ENCODE assay signal across 22 cellular contexts in the genomic region with DNA sequence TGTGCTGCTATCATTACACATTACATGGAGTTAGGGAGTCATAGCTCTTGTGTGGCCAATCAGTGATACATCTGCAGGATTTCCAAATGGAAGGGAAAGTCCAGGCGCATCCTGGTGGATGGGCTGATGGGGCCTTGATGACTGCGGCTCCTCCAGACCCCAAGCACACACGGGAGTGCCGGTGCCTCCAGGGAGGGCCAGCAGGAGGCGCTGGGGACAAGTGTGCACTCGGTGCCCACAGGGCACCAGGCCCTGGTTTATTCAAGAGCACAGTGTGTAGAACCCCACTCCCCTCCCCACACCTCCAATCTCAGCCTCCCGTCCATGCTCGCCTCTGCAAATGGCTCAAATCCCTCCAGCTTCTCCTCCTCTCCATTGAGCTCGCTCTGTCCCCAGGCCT.
"Had no signal": no experiment of that assay in that cellular context is flagged by ENCODE, and none has a peak within 500 bp of the region (broad histone marks: within the 10 kb centered on the region; RNA-seq: fewer than 3 reads in every experiment).

No MANE protein-coding gene starts in this region.

- H3K4me3 ChIP-seq: lung, prostate gland, right atrium auricular region had no signal

- H3K36me3 Mint-ChIP-seq: activated naive CD4-positive, alpha-beta T cell treated with anti-CD3 and anti-CD28 coated beads, Interleukin-2, amount 10 ng/mL, durations not matched to agents 7 days and 5 days; brain had no signal

- H3K9me3 ChIP-seq: prostate gland, right atrium auricular region had no signal

- H3K4me1 Mint-ChIP-seq: nephron progenitor cell had no signal

- H3K27ac ChIP-seq: prostate gland, right atrium auricular region had no signal

- H3K4me3 Mint-ChIP-seq: activated naive CD4-positive, alpha-beta T cell treated with anti-CD3 and anti-CD28 coated beads, Interleukin-2, amount 10 ng/mL, durations not matched to agents 7 days and 5 days; activated naive CD8-positive, alpha-beta T cell treated with anti-CD3 and anti-CD28 coated beads, Interleukin-2, amount 50 U/mL, for 24 hours; brain; nephron progenitor cell; stimulated activated naive CD8-positive, alpha-beta T cell treated with anti-CD3 and anti-CD28 coated beads, Interleukin-15, Interleukin-2, amounts not matched to agents 100 ng/mL and 50 ng/mL, for 24 hours had no signal

- ATAC-seq: activated CD4-positive, CD25-positive, alpha-beta regulatory T cell treated with anti-CD3 and anti-CD28 coated beads, Interleukin-2, amount 50 U/mL, for 24 hours; activated naive CD8-positive, alpha-beta T cell treated with anti-CD3 and anti-CD28 coated beads, Interleukin-2, amount 50 U/mL, for 24 hours had no signal

- H3K36me3 ChIP-seq: prostate gland, right atrium auricular region had no signal

- H3K27ac Mint-ChIP-seq: activated naive CD8-positive, alpha-beta T cell treated with anti-CD3 and anti-CD28 coated beads, Interleukin-2, amount 50 U/mL, for 24 hours; nephron progenitor cell; stimulated activated naive CD8-positive, alpha-beta T cell treated with anti-CD3 and anti-CD28 coated beads, Interleukin-15, Interleukin-2, amounts not matched to agents 100 ng/mL and 50 ng/mL, for 24 hours had no signal

- DNase-seq: activated CD8-positive, alpha-beta memory T cell treated with anti-CD3 and anti-CD28 coated beads for 24 hours; activated CD8-positive, alpha-beta memory T cell treated with anti-CD3 and anti-CD28 coated beads, Interleukin-2, amount 50 U/mL, for 48 hours; activated effector memory CD4-positive, alpha-beta T cell treated with Interleukin-2 at 50 U/mL for 16 hours; activated naive CD4-positive, alpha-beta T cell treated with anti-CD3 and anti-CD28 coated beads, Interleukin-2, amount 10 ng/mL, durations not matched to agents 7 days and 5 days; activated naive CD8-positive, alpha-beta T cell treated with anti-CD3 and anti-CD28 coated beads, Interleukin-2, amount 50 U/mL, for 24 hours; activated T-cell treated with anti-CD3 and anti-CD28 coated beads, Interleukin-2, amount 50 U/mL, for 48 hours; caudate nucleus; hypothalamus; midbrain; nephron progenitor cell; T-helper 1 cell; trophoblast cell had no signal

- FAIRE-seq: colon, endometrium, frontal cortex, keratinocyte had no signal

- H3K27me3 Mint-ChIP-seq: activated naive CD8-positive, alpha-beta T cell treated with anti-CD3 and anti-CD28 coated beads, Interleukin-2, amount 50 U/mL, for 24 hours; stimulated activated naive CD8-positive, alpha-beta T cell treated with anti-CD3 and anti-CD28 coated beads, Interleukin-15, Interleukin-2, amounts not matched to agents 100 ng/mL and 50 ng/mL, for 24 hours had no signal

- H3K4me1 ChIP-seq: prostate gland, right atrium auricular region had no signal

- H3K27me3 ChIP-seq: right atrium auricular region had no signal

- H3K9me3 Mint-ChIP-seq: activated naive CD4-positive, alpha-beta T cell treated with anti-CD3 and anti-CD28 coated beads, Interleukin-2, amount 10 ng/mL, durations not matched to agents 7 days and 5 days; activated naive CD8-positive, alpha-beta T cell treated with anti-CD3 and anti-CD28 coated beads, Interleukin-2, amount 50 U/mL, for 24 hours had no signal
